Comparison of ENCODE assay signal across 1 cellular context in the genomic region with DNA sequence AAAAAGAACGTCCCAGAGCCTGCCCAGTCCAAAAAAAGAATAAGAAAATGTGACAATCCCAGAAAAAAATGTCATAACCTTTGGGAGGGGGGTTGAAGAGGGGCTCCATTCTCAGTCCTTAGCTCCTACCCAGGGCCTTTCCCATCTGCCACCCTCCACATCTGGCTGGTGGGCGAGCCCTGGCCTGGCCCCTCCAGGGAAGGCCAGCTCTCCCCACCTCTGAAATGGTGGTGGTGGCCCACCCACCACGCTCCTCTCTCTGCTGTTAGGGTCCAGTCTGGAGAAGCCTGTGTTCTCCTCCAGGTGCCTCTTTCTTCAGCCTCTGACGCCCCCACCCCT.
TF ChIP-seq lines count a peak whose summit lies in the region.

No MANE protein-coding gene starts in this region.

TF ChIP-seq in GM12878, 131 proteins besides CTCF, POLR2A, EP300 and RAD21:
- TF ChIP-seq POLR2AphosphoS2 (IDR thresholded peaks at IDR 0.05; ENCODE audit: low read depth, low read length) (no peak), HDAC6 (IDR thresholded peaks at IDR 0.05; ENCODE audit: unreplicated experiment) (no peak), LARP7 (IDR thresholded peaks at IDR 0.05) (no peak), CEBPZ (IDR thresholded peaks at IDR 0.05; ENCODE audit: low read depth, low read length) (no peak), KLF5 (IDR thresholded peaks at IDR 0.05; ENCODE audit: partially characterized antibody) (no peak), SIN3A (IDR thresholded peaks at IDR 0.05; ENCODE audit: low read depth, low read length) (no peak), NR2F1 (conservative IDR thresholded peaks at IDR 0.05) (no peak), NR2C1 (IDR thresholded peaks at IDR 0.05) (no peak)
- TF ChIP-seq, protein P1, sequence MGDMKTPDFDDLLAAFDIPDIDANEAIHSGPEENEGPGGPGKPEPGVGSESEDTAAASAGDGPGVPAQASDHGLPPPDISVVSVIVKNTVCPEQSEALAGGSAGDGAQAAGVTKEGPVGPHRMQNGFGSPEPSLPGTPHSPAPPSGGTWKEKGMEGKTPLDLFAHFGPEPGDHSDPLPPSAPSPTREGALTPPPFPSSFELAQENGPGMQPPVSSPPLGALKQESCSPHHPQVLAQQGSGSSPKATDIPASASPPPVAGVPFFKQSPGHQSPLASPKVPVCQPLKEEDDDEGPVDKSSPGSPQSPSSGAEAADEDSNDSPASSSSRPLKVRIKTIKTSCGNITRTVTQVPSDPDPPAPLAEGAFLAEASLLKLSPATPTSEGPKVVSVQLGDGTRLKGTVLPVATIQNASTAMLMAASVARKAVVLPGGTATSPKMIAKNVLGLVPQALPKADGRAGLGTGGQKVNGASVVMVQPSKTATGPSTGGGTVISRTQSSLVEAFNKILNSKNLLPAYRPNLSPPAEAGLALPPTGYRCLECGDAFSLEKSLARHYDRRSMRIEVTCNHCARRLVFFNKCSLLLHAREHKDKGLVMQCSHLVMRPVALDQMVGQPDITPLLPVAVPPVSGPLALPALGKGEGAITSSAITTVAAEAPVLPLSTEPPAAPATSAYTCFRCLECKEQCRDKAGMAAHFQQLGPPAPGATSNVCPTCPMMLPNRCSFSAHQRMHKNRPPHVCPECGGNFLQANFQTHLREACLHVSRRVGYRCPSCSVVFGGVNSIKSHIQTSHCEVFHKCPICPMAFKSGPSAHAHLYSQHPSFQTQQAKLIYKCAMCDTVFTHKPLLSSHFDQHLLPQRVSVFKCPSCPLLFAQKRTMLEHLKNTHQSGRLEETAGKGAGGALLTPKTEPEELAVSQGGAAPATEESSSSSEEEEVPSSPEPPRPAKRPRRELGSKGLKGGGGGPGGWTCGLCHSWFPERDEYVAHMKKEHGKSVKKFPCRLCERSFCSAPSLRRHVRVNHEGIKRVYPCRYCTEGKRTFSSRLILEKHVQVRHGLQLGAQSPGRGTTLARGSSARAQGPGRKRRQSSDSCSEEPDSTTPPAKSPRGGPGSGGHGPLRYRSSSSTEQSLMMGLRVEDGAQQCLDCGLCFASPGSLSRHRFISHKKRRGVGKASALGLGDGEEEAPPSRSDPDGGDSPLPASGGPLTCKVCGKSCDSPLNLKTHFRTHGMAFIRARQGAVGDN (IDR thresholded peaks at IDR 0.05): no peak
- TF ChIP-seq, protein P2, sequence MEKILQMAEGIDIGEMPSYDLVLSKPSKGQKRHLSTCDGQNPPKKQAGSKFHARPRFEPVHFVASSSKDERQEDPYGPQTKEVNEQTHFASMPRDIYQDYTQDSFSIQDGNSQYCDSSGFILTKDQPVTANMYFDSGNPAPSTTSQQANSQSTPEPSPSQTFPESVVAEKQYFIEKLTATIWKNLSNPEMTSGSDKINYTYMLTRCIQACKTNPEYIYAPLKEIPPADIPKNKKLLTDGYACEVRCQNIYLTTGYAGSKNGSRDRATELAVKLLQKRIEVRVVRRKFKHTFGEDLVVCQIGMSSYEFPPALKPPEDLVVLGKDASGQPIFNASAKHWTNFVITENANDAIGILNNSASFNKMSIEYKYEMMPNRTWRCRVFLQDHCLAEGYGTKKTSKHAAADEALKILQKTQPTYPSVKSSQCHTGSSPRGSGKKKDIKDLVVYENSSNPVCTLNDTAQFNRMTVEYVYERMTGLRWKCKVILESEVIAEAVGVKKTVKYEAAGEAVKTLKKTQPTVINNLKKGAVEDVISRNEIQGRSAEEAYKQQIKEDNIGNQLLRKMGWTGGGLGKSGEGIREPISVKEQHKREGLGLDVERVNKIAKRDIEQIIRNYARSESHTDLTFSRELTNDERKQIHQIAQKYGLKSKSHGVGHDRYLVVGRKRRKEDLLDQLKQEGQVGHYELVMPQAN (conservative IDR thresholded peaks at IDR 0.05): no peak
